ENCODE assay signal across 23 cellular contexts in genomic region chr7:43364391-43364790, GRCh38.
"Had no signal": no experiment of that assay in that cellular context is flagged by ENCODE, and none has a peak within 500 bp of the region (broad histone marks: within the 10 kb centered on the region; RNA-seq: fewer than 3 reads in every experiment).

No MANE protein-coding gene starts in this region.

- H3K4me3 Mint-ChIP-seq: activated CD4-positive, alpha-beta T cell treated with anti-CD3 and anti-CD28 coated beads, Interleukin-2, amount 10 ng/mL, durations not matched to agents 24 days and 14 days; activated CD8-positive, alpha-beta T cell treated with anti-CD3 and anti-CD28 coated beads for 36 hours; activated naive CD4-positive, alpha-beta T cell treated with anti-CD3 and anti-CD28 coated beads for 36 hours; activated T-cell treated with anti-CD3 and anti-CD28 coated beads, Interleukin-2, amount 50 U/mL, for 24 hours; activated T-helper 1 cell treated with anti-CD3 and anti-CD28 coated beads, Interleukin-12 subunit alpha, Interleukin-12 subunit beta, Interleukin-2, Interleukin-4 antibody, amounts not matched to agents 30 ng/mL and 10 ng/mL and 1 ng/mL, durations not matched to agents 14 hours and 24 hours and 36 hours had no signal

- H3K4me1 Mint-ChIP-seq: activated CD4-positive, alpha-beta T cell treated with anti-CD3 and anti-CD28 coated beads, Interleukin-2, amount 10 ng/mL, durations not matched to agents 24 days and 14 days had no signal

- H2AFZ ChIP-seq: PC-9 had no signal

- H3K27me3 ChIP-seq: adrenal gland, body of pancreas had no signal

- H3K4me3 ChIP-seq: adrenal gland, body of pancreas, PC-9 had no signal

- H3K4me1 ChIP-seq: adrenal gland, body of pancreas had no signal

- H3K36me3 ChIP-seq: adrenal gland had no signal

- H3K36me3 Mint-ChIP-seq: activated naive CD4-positive, alpha-beta T cell treated with anti-CD3 and anti-CD28 coated beads, Interleukin-2, amount 50 U/mL, for 72 hours had no signal

- H3K9me3 Mint-ChIP-seq: activated CD4-positive, alpha-beta T cell treated with anti-CD3 and anti-CD28 coated beads, Interleukin-2, amount 10 ng/mL, durations not matched to agents 24 days and 14 days; activated CD8-positive, alpha-beta T cell treated with anti-CD3 and anti-CD28 coated beads for 36 hours; activated naive CD4-positive, alpha-beta T cell treated with anti-CD3 and anti-CD28 coated beads for 36 hours; activated naive CD4-positive, alpha-beta T cell treated with anti-CD3 and anti-CD28 coated beads, Interleukin-2, amount 50 U/mL, for 72 hours; activated T-cell treated with anti-CD3 and anti-CD28 coated beads, Interleukin-2, amount 50 U/mL, for 24 hours; activated T-helper 1 cell treated with anti-CD3 and anti-CD28 coated beads, Interleukin-12 subunit alpha, Interleukin-12 subunit beta, Interleukin-2, Interleukin-4 antibody, amounts not matched to agents 30 ng/mL and 10 ng/mL and 1 ng/mL, durations not matched to agents 14 hours and 24 hours and 36 hours had no signal

- ATAC-seq: activated CD8-positive, alpha-beta T cell treated with anti-CD3 and anti-CD28 coated beads for 36 hours; activated naive CD4-positive, alpha-beta T cell treated with anti-CD3 and anti-CD28 coated beads, Interleukin-2, amount 50 U/mL, for 72 hours; body of pancreas had no signal

- H3K27ac ChIP-seq: adrenal gland, body of pancreas, PC-9 had no signal

- DNase-seq: activated CD4-positive, alpha-beta T cell treated with anti-CD3 and anti-CD28 coated beads, Interleukin-2, amount 10 ng/mL, durations not matched to agents 24 days and 14 days; activated CD4-positive, alpha-beta T cell treated with anti-CD3 and anti-CD28 coated beads, Interleukin-2, amount 50 U/mL, for 4 hours; activated CD8-positive, alpha-beta T cell treated with anti-CD3 and anti-CD28 coated beads for 36 hours; activated gamma-delta T cell treated with Interleukin-2 at 50 U/mL for 16 hours; activated naive CD4-positive, alpha-beta T cell treated with anti-CD3 and anti-CD28 coated beads for 36 hours; activated T-cell treated with anti-CD3 and anti-CD28 coated beads, Interleukin-2, amount 50 U/mL, for 24 hours; adrenal gland; body of pancreas; caudate nucleus; cerebellar nuclear complex; NCI-H1105 treated with DMSO at 0.1 percent for 48 hours; NCI-H1436; NCI-H187; NCI-H2029 treated with DMSO at 0.1 percent for 48 hours; NCI-H446; NCI-H510A treated with DMSO at 0.1 percent for 48 hours; NCI-H526 treated with DMSO at 0.1 percent for 48 hours; PC-9; Right ventricle myocardium superior; SW 1271; T-helper 1 cell had no signal

- H3K27ac Mint-ChIP-seq: activated CD4-positive, alpha-beta T cell treated with anti-CD3 and anti-CD28 coated beads, Interleukin-2, amount 10 ng/mL, durations not matched to agents 24 days and 14 days; activated CD8-positive, alpha-beta T cell treated with anti-CD3 and anti-CD28 coated beads for 36 hours; activated naive CD4-positive, alpha-beta T cell treated with anti-CD3 and anti-CD28 coated beads for 36 hours; activated naive CD4-positive, alpha-beta T cell treated with anti-CD3 and anti-CD28 coated beads, Interleukin-2, amount 50 U/mL, for 72 hours; activated T-cell treated with anti-CD3 and anti-CD28 coated beads, Interleukin-2, amount 50 U/mL, for 24 hours; activated T-helper 1 cell treated with anti-CD3 and anti-CD28 coated beads, Interleukin-12 subunit alpha, Interleukin-12 subunit beta, Interleukin-2, Interleukin-4 antibody, amounts not matched to agents 30 ng/mL and 10 ng/mL and 1 ng/mL, durations not matched to agents 14 hours and 24 hours and 36 hours had no signal

- H3K4me2 ChIP-seq: PC-9 had no signal
